In genomic region chr3:31743690-31744089, GRCh38 we compare ENCODE assay signal across 33 cellular contexts.
DNase-seq lines count a peak whose midpoint lies in the region; ATAC-seq and TF ChIP-seq lines count a peak whose summit lies in the region.
"Had no signal": no experiment of that assay in that cellular context is flagged by ENCODE, and none has a peak within 500 bp of the region (broad histone marks: within the 10 kb centered on the region; RNA-seq: fewer than 3 reads in every experiment).

No MANE protein-coding gene starts in this region.

- H4K91ac ChIP-seq in IMR-90 (ENCODE audit: insufficient read depth, low read depth, low read length), result no peak overlapping the region

- H3K27me3 ChIP-seq in IMR-90 (ENCODE audit: control insufficient read depth, insufficient read depth, low read length), result no peaks in the 10 kb centered on the region
- no peaks in the 10 kb centered on the region for H3K27me3 ChIP-seq in upper lobe of left lung
- no peaks in the 10 kb centered on the region for H3K27me3 ChIP-seq in BE2C
- H3K27me3 ChIP-seq in aorta (ENCODE audit: control insufficient read depth in 1 of 2, insufficient read depth in 2 of 2, low read length in 1 of 2), result no peaks in the 10 kb centered on the region
- H3K27me3 ChIP-seq: adrenal gland, BLaER1, colonic mucosa, esophagus muscularis mucosa, left lung, stomach, transverse colon had no signal

- H3K14ac ChIP-seq in IMR-90 (replicated peaks; ENCODE audit: low read depth, low read length), result no peak overlapping the region

- POLR2A ChIA-PET in IMR-90 (lab: Charles Lee; ENCODE audit: unreplicated experiment), result interaction anchor here (0.6 kb wide), 1 partner anchor 321 kb away, joined by 6 read pairs; no protein-coding TSS in a partner anchor

- no peak overlapping the region for H3K9ac ChIP-seq in IMR-90 (ENCODE audit: low read depth, low read length)
- H3K9ac ChIP-seq: BLaER1 had no signal

- H2BK5ac ChIP-seq in IMR-90 (ENCODE audit: low read depth, low read length, poor library complexity, severe bottlenecking), result no peak overlapping the region

- H3K9me3 ChIP-seq in IMR-90 (ENCODE audit: control insufficient read depth, insufficient read depth, low read length), result no peaks in the 10 kb centered on the region
- H3K9me3 ChIP-seq in upper lobe of left lung, result no peaks in the 10 kb centered on the region
- no peaks in the 10 kb centered on the region for H3K9me3 ChIP-seq in BE2C
- no peaks in the 10 kb centered on the region for H3K9me3 ChIP-seq in aorta (ENCODE audit: control insufficient read depth, low read length)
- H3K9me3 ChIP-seq: adrenal gland, BLaER1, colonic mucosa, esophagus muscularis mucosa, left lung, stomach, transverse colon had no signal

- TF ChIP-seq RAD21 in IMR-90 (IDR thresholded peaks at IDR 0.05; ENCODE audit: low read length), result no peak

- no peaks in the 10 kb centered on the region for H3K79me1 ChIP-seq in IMR-90 (ENCODE audit: low read depth in 1 of 2, low read length in 2 of 2)

- no peak overlapping the region for H3K4me2 ChIP-seq in IMR-90 (ENCODE audit: low read depth, low read length)
- H3K4me2 ChIP-seq: BLaER1, smooth muscle cell had no signal

- in situ Hi-C loops in IMR-90 (cut with MboI; ENCODE audit: low sequenced_read_pairs), result no loop called here

- H3K4me1 ChIP-seq in IMR-90 (ENCODE audit: control insufficient read depth, insufficient read depth, low read length) (no peaks in the 10 kb centered on the region), upper lobe of left lung (peaks cover 0 to 5% (median 0%) of the 10 kb centered on the region in 4 donors), BE2C (no peaks in the 10 kb centered on the region), aorta (ENCODE audit: control insufficient read depth in 1 of 2, insufficient read depth in 2 of 2, low read length in 2 of 2) (no peaks in the 10 kb centered on the region)
- H3K4me1 ChIP-seq: adrenal gland, BLaER1, colonic mucosa, left lung, transverse colon had no signal

- no peaks in the 10 kb centered on the region for H4K20me1 ChIP-seq in IMR-90 (ENCODE audit: insufficient read depth, low read length)
- H4K20me1 ChIP-seq: BLaER1 had no signal

- no peak overlapping the region for H2AFZ ChIP-seq in IMR-90 (replicated peaks; ENCODE audit: low read length, poor library complexity)

- no peak overlapping the region for H2AK5ac ChIP-seq in IMR-90 (ENCODE audit: low read depth, low read length)

- no peak overlapping the region for H3K23ac ChIP-seq in IMR-90 (ENCODE audit: low read depth, low read length)

- TF ChIP-seq CTCF in IMR-90 (conservative IDR thresholded peaks at IDR 0.05; ENCODE audit: low read depth, low read length) (no peak), upper lobe of left lung (IDR thresholded peaks at IDR 0.05) (no peak), BE2C (IDR thresholded peaks at IDR 0.05; ENCODE audit: low read depth, low read length) (no peak)

- no peak overlapping the region for H4K5ac ChIP-seq in IMR-90 (ENCODE audit: low read depth, low read length)

- H3K9me1 ChIP-seq in IMR-90 (ENCODE audit: insufficient read depth, low read length), result no peaks in the 10 kb centered on the region

- CTCF ChIA-PET in IMR-90 (lab: Yijun Ruan, JAX), result no interaction called here

- H2BK20ac ChIP-seq in IMR-90 (ENCODE audit: low read depth, low read length), result no peak overlapping the region

- no peak for TF ChIP-seq POLR2A in IMR-90 (IDR thresholded peaks at IDR 0.05; ENCODE audit: low read depth, low read length)
- no peak for TF ChIP-seq POLR2A in upper lobe of left lung (IDR thresholded peaks at IDR 0.05)

- H3K36me3 ChIP-seq in IMR-90 (ENCODE audit: control insufficient read depth, insufficient read depth, low read length) (no peaks in the 10 kb centered on the region), upper lobe of left lung (no peaks in the 10 kb centered on the region), BE2C (no peaks in the 10 kb centered on the region), aorta (ENCODE audit: control insufficient read depth in 1 of 2, insufficient read depth in 2 of 2, low read length in 1 of 2) (no peaks in the 10 kb centered on the region)
- H3K36me3 ChIP-seq: adrenal gland, BLaER1, colonic mucosa, esophagus muscularis mucosa, left lung, stomach, transverse colon had no signal

- WGBS in IMR-90 (ENCODE audit: extremely low coverage in 2 of 2, insufficient read length in 1 of 2), 2 experiments, result no CpG with 5 or more reads among the region's 3 CpGs
- WGBS in upper lobe of left lung, 2 donors, result 36 to 39% methylated on average over 3 of the region's 3 CpGs
- 59 to 60% methylated on average over 3 of the region's 3 CpGs for WGBS in aorta, 2 donors

- TF ChIP-seq EP300 in upper lobe of left lung (IDR thresholded peaks at IDR 0.05), result no peak

- no peak overlapping the region for H3K18ac ChIP-seq in IMR-90 (ENCODE audit: low read depth, low read length)

- no peak overlapping the region for H4K8ac ChIP-seq in IMR-90 (ENCODE audit: low read depth in 2 of 2, low read length in 2 of 2)

- H3K27ac ChIP-seq in IMR-90 (ENCODE audit: insufficient read depth, low read length), result no peak overlapping the region
- no peak overlapping the region for H3K27ac ChIP-seq in upper lobe of left lung
- H3K27ac ChIP-seq in aorta (ENCODE audit: low read depth in 1 of 2, low read length in 2 of 2), result no peak overlapping the region
- H3K27ac ChIP-seq: adrenal gland, BLaER1, colonic mucosa, esophagus muscularis mucosa, left lung, stomach, transverse colon had no signal

- H3K4me3 ChIP-seq in IMR-90 (ENCODE audit: insufficient read depth, low read depth, low read length) (no peak overlapping the region), upper lobe of left lung (no peak overlapping the region), BE2C (ENCODE audit: low read depth, low read length) (no peak overlapping the region), aorta (ENCODE audit: low read length in 2 of 2) (no peak overlapping the region)
- H3K4me3 ChIP-seq: adrenal gland, BLaER1, colonic mucosa, esophagus muscularis mucosa, left lung, smooth muscle cell, stomach, transverse colon had no signal

- H2AK9ac ChIP-seq in IMR-90 (replicated peaks; ENCODE audit: low read depth, low read length, poor library complexity), result no peak overlapping the region

- dilution Hi-C loops in IMR-90 (cut with HindIII; ENCODE audit: low sequenced_read_pairs, unreplicated experiment), result no loop called here

- no peak overlapping the region for H2BK15ac ChIP-seq in IMR-90 (ENCODE audit: low read depth, low read length)

- intact Hi-C loops in IMR-90 (cut with micrococcal nuclease) (no loop called here), left ventricle myocardium superior (cut with micrococcal nuclease) (no loop called here), aorta (cut with DNase I) (no loop called here)

- no TSS peak for BruUV-seq in IMR-90 (replicated peaks; lab: Mats Ljungman, UMichigan)

- ATAC-seq in IMR-90 (ENCODE audit: low read depth) (no peak), left ventricle myocardium superior (peak; percentile 90), upper lobe of left lung (ENCODE audit: low FRiP score in 2 of 2) (no peak), aorta (ENCODE audit: low FRiP score) (no peak)
- ATAC-seq: HepG2, left lung, Panc1 had no signal

- no peak overlapping the region for H2BK120ac ChIP-seq in IMR-90 (ENCODE audit: low read depth, low read length)

- H3K56ac ChIP-seq in IMR-90 (ENCODE audit: extremely low read depth, insufficient read depth, low read length), result no peak overlapping the region

- H3K4ac ChIP-seq in IMR-90 (ENCODE audit: low read depth, low read length), result no peak overlapping the region

- peak; percentile 25 for DNase-seq in IMR-90
- peak; percentile 27 for DNase-seq in NCI-H1105 (lab: John Stamatoyannopoulos, UW)
- peak; percentile 72 for DNase-seq in astrocyte of the hippocampus (ENCODE audit: low read depth, low spot score)
- peak; percentile 34 for DNase-seq in left ventricle myocardium superior
- no peak for DNase-seq in NCI-H2107 treated with DMSO at 0.1 percent for 48 hours (lab: John Stamatoyannopoulos, UW; ENCODE audit: unreplicated experiment)
- DNase-seq in upper lobe of left lung, result no peak
- no peak for DNase-seq in BE2C
- no peak for DNase-seq in aorta
- DNase-seq: activated CD4-positive, alpha-beta T cell treated with anti-CD3 and anti-CD28 coated beads, Interleukin-2, amount 10 ng/mL, durations not matched to agents 7 days and 5 days; activated naive CD4-positive, alpha-beta T cell treated with Interleukin-2 at 50 U/mL for 16 hours; activated T-cell treated with anti-CD3 and anti-CD28 coated beads, Interleukin-2, amount 50 U/mL, for 48 hours; adrenal gland; colonic mucosa; endodermal cell; GF-D8; GOT3; hippocampal formation; immature natural killer cell; left lung; naive B cell; NCI-H1930; NCI-H510A treated with DMSO at 0.1 percent for 48 hours; nucleus accumbens; SIG-M5; stimulated activated CD4-positive, alpha-beta T cell treated with anti-CD3 and anti-CD28 coated beads, Interleukin-1b, Interleukin-23, amount 100 ng/mL, for 48 hours; stimulated activated CD8-positive, alpha-beta memory T cell treated with anti-CD3 and anti-CD28 coated beads, Interleukin-4, amount 100 ng/mL, for 48 hours; stomach; transverse colon had no signal

TF ChIP-seq in IMR-90, 13 proteins besides CTCF, POLR2A, EP300 and RAD21 (continues in another document):
- TF ChIP-seq SMC3 (IDR thresholded peaks at IDR 0.05; ENCODE audit: low read depth, low read length), result no peak
- no peak for TF ChIP-seq MXI1 (IDR thresholded peaks at IDR 0.05; ENCODE audit: borderline replicate concordance, low read depth, low read length)
- TF ChIP-seq USF2 (IDR thresholded peaks at IDR 0.05; ENCODE audit: low read depth, low read length), result no peak
- TF ChIP-seq MAFK (IDR thresholded peaks at IDR 0.05; ENCODE audit: low read depth, low read length), result no peak
- TF ChIP-seq RCOR1 (IDR thresholded peaks at IDR 0.05; ENCODE audit: insufficient replicate concordance, low read length), result no peak
- TF ChIP-seq NFE2L2 (IDR thresholded peaks at IDR 0.05; ENCODE audit: low read depth, low read length), result no peak
- no peak for TF ChIP-seq CHD1 (IDR thresholded peaks at IDR 0.05; ENCODE audit: low read depth, low read length)
- no peak for TF ChIP-seq FOS (IDR thresholded peaks at IDR 0.05; ENCODE audit: low read depth, low read length)
- TF ChIP-seq CEBPB (IDR thresholded peaks at IDR 0.05; ENCODE audit: low read depth, low read length), result no peak
- TF ChIP-seq RFX5 (IDR thresholded peaks at IDR 0.05; ENCODE audit: low read depth, low read length), result no peak
- TF ChIP-seq BHLHE40 (IDR thresholded peaks at IDR 0.05; ENCODE audit: low read depth, low read length), result no peak
- no peak for TF ChIP-seq MAZ (IDR thresholded peaks at IDR 0.05; ENCODE audit: borderline replicate concordance, low read depth, low read length)

Comparison
In these comparisons a context has a peak if more than half of its experiments do, and no peak if none do; other contexts are left out.
1. DNase-seq: peak in IMR-90 (single experiment), NCI-H1105 (single experiment), astrocyte of the hippocampus (single experiment) and left ventricle myocardium superior (single experiment); none in NCI-H2107 treated with DMSO at 0.1 percent for 48 hours (single experiment), upper lobe of left lung (0 of 2), BE2C (single experiment) and aorta (0 of 2).